ENCODE assay signal across 25 cellular contexts in genomic region chr14:71521238-71521637, GRCh38.
DNase-seq lines count a peak whose midpoint lies in the region; ATAC-seq, FAIRE-seq and TF ChIP-seq lines count a peak whose summit lies in the region.
"Had no signal": no experiment of that assay in that cellular context is flagged by ENCODE, and none has a peak within 500 bp of the region (broad histone marks: within the 10 kb centered on the region; RNA-seq: fewer than 3 reads in every experiment).

No MANE protein-coding gene starts in this region.

- H3K9me2 ChIP-seq in PC-3 (replicated peaks; ENCODE audit: low read length), result no peaks in the 10 kb centered on the region

- H3K27me3 ChIP-seq in PC-3 (ENCODE audit: low read length) (no peaks in the 10 kb centered on the region), keratinocyte (ENCODE audit: control insufficient read depth, extremely low read depth, insufficient read depth, low read length) (no peaks in the 10 kb centered on the region), uterus (no peaks in the 10 kb centered on the region), lower lobe of right lung (ENCODE audit: low read depth) (no peaks in the 10 kb centered on the region)
- H3K27me3 ChIP-seq: gastrocnemius medialis had no signal

- no peaks in the 10 kb centered on the region for H4K20me1 ChIP-seq in PC-3 (ENCODE audit: low read length)
- H4K20me1 ChIP-seq in keratinocyte (ENCODE audit: control insufficient read depth, extremely low read depth, insufficient read depth, low read length), result peaks cover 3% of the 10 kb centered on the region

- peaks cover 17% of the 10 kb centered on the region for H3K4me1 Mint-ChIP-seq in progenitor cell of endocrine pancreas (ENCODE audit: low read depth)

- TF ChIP-seq CTCF in PC-3 (conservative IDR thresholded peaks at IDR 0.05; ENCODE audit: low read depth, low read length), result no peak
- no peak for TF ChIP-seq CTCF in keratinocyte (optimal IDR thresholded peaks at IDR 0.05 in 1 of 3, IDR thresholded peaks at IDR 0.05 in 1 of 3, conservative IDR thresholded peaks at IDR 0.05 in 1 of 3; ENCODE audit: extremely low read depth in 1 of 3, insufficient read depth in 2 of 3, low read length in 3 of 3)
- no peak for TF ChIP-seq CTCF in progenitor cell of endocrine pancreas (IDR thresholded peaks at IDR 0.05; ENCODE audit: unreplicated experiment)
- TF ChIP-seq CTCF in uterus (IDR thresholded peaks at IDR 0.05), result no peak
- TF ChIP-seq CTCF in lower lobe of right lung (IDR thresholded peaks at IDR 0.05), result no peak

- no peak for TF ChIP-seq POLR2A in uterus (IDR thresholded peaks at IDR 0.05)
- TF ChIP-seq POLR2A in H54 (IDR thresholded peaks at IDR 0.05; ENCODE audit: low read depth, low read length), result no peak

- H3K4me2 ChIP-seq in PC-3 (ENCODE audit: low read length) (no peak overlapping the region; the same call in 1 of the 2 replicates), keratinocyte (ENCODE audit: control insufficient read depth, extremely low read depth, insufficient read depth, low read depth, low read length) (no peak overlapping the region)

- BruUV-seq in PC-3 (replicated peaks; lab: Mats Ljungman, UMichigan), result no TSS peak

- DNase-seq in HT-29 (ENCODE audit: low spot score) (peak; percentile 23), PC-3 (peak; percentile 23), keratinocyte (ENCODE audit: low read depth, low spot score) (no peak), progenitor cell of endocrine pancreas (ENCODE audit: low spot score, unreplicated experiment) (no peak), uterus (no peak), lower lobe of right lung (no peak), H54 (ENCODE audit: insufficient read length, low spot score) (no peak)
- DNase-seq: activated CD4-positive, alpha-beta T cell treated with anti-CD3 and anti-CD28 coated beads for 48 hours; activated CD8-positive, alpha-beta memory T cell treated with anti-CD3 and anti-CD28 coated beads for 24 hours; activated gamma-delta T cell; CD4-positive, CD25-positive, alpha-beta regulatory T cell; EL; gastrocnemius medialis; MM.1S; NCI-H524; SHP77 treated with DMSO at 0.1 percent for 48 hours; stimulated activated CD4-positive, alpha-beta T cell treated with anti-CD3 and anti-CD28 coated beads, Interleukin-4, amount 100 ng/mL, for 1 hour; substantia nigra had no signal

- no peak overlapping the region for H3K9ac ChIP-seq in PC-3 (ENCODE audit: low read length)
- H3K9ac ChIP-seq in keratinocyte (ENCODE audit: control insufficient read depth, extremely low read depth, insufficient read depth, low read length), result no peak overlapping the region

- H3K9me3 ChIP-seq in PC-3 (ENCODE audit: low read length) (no peaks in the 10 kb centered on the region), keratinocyte (ENCODE audit: control insufficient read depth, low read depth, low read length) (no peaks in the 10 kb centered on the region), uterus (no peaks in the 10 kb centered on the region), lower lobe of right lung (no peaks in the 10 kb centered on the region)
- H3K9me3 ChIP-seq: gastrocnemius medialis had no signal

- FAIRE-seq in keratinocyte (lab: Jason Lieb, UNC) (peak; percentile 13), H54 (lab: Jason Lieb, UNC) (no peak)
- FAIRE-seq: GM12878, H1 had no signal

- H3K4me3 Mint-ChIP-seq in progenitor cell of endocrine pancreas (ENCODE audit: low read depth), result no peak overlapping the region
- H3K4me3 Mint-ChIP-seq: CD4-positive, CD25-positive, alpha-beta regulatory T cell; natural killer cell treated with Interleukin-12 subunit alpha and Interleukin-12 subunit beta and Interleukin-15 and Interleukin-18, amount 100 ng/mL, for 72 hours; stimulated activated memory B cell treated with anti-CD40 and anti-IgM and Interleukin-4, amounts not matched to agents 10 μg/mL and 1 μg/mL and 100 μg/mL, for 72 hours had no signal

- dilution Hi-C loops in keratinocyte (cut with MboI; ENCODE audit: extremely low pct_ligation_motif_present, low sequenced_read_pairs), result no loop called here

- peaks cover 10% of the 10 kb centered on the region for H3K4me1 ChIP-seq in PC-3 (ENCODE audit: insufficient read depth, low read length)
- H3K4me1 ChIP-seq in keratinocyte (ENCODE audit: control insufficient read depth, extremely low read depth, insufficient read depth, low read length), result no peaks in the 10 kb centered on the region
- no peaks in the 10 kb centered on the region for H3K4me1 ChIP-seq in uterus
- H3K4me1 ChIP-seq in lower lobe of right lung, result no peaks in the 10 kb centered on the region
- H3K4me1 ChIP-seq: gastrocnemius medialis had no signal

- intact Hi-C loops in PC-3 (cut with micrococcal nuclease) (no loop called here), uterus (cut with DNase I; ENCODE audit: low total_unique reads) (no loop called here), lower lobe of right lung (cut with DNase I) (no loop called here)

- H3K4me3 ChIP-seq in PC-3 (ENCODE audit: low read length) (no peak overlapping the region), keratinocyte (ENCODE audit: control insufficient read depth in 2 of 3, extremely low read depth in 1 of 3, insufficient read depth in 2 of 3, low read depth in 1 of 3, low read length in 3 of 3) (no peak overlapping the region), uterus (no peak overlapping the region), lower lobe of right lung (no peak overlapping the region)
- H3K4me3 ChIP-seq: gastrocnemius medialis, GM12878 had no signal

- H3K27ac Mint-ChIP-seq in progenitor cell of endocrine pancreas, result peak overlapping the region; percentile 19
- H3K27ac Mint-ChIP-seq: CD4-positive, CD25-positive, alpha-beta regulatory T cell; natural killer cell treated with Interleukin-12 subunit alpha and Interleukin-12 subunit beta and Interleukin-15 and Interleukin-18, amount 100 ng/mL, for 72 hours had no signal

- H3K36me3 Mint-ChIP-seq in progenitor cell of endocrine pancreas (ENCODE audit: insufficient read depth), result peaks cover 8% of the 10 kb centered on the region

- H3K36me3 ChIP-seq in PC-3 (ENCODE audit: low read depth, low read length) (no peaks in the 10 kb centered on the region; the same call in none of the 2 replicates), keratinocyte (ENCODE audit: control insufficient read depth in 2 of 2, extremely low read depth in 1 of 2, insufficient read depth in 2 of 2, low read length in 2 of 2) (no peaks in the 10 kb centered on the region), uterus (no peaks in the 10 kb centered on the region), lower lobe of right lung (no peaks in the 10 kb centered on the region)
- H3K36me3 ChIP-seq: gastrocnemius medialis had no signal

- no peaks in the 10 kb centered on the region for H3F3A ChIP-seq in PC-3 (ENCODE audit: low read length, unreplicated experiment)

- 0 out of 2 replicates have a peak, but pooled peaks cover 29% of the 10 kb centered on the region for H3K79me2 ChIP-seq in PC-3 (ENCODE audit: low read length)
- H3K79me2 ChIP-seq in keratinocyte (ENCODE audit: control insufficient read depth, insufficient read depth, low read length), result peaks cover 2% of the 10 kb centered on the region

- H3K27me3 Mint-ChIP-seq in progenitor cell of endocrine pancreas, result no peaks in the 10 kb centered on the region
- H3K27me3 Mint-ChIP-seq: CD4-positive, CD25-positive, alpha-beta regulatory T cell; natural killer cell treated with Interleukin-12 subunit alpha and Interleukin-12 subunit beta and Interleukin-15 and Interleukin-18, amount 100 ng/mL, for 72 hours; stimulated activated memory B cell treated with anti-CD40 and anti-IgM and Interleukin-4, amounts not matched to agents 10 μg/mL and 1 μg/mL and 100 μg/mL, for 72 hours had no signal

- H3K9me1 ChIP-seq in keratinocyte (ENCODE audit: control insufficient read depth, extremely low read depth, insufficient read depth, low read length), result no peaks in the 10 kb centered on the region

- CTCF ChIA-PET in PC-3 (lab: Charles Lee), result no interaction called here

- ATAC-seq in PC-3 (peak; percentile 51), lower lobe of right lung (no peak), GM19455 (IDR thresholded peaks at IDR 0.05; ENCODE audit: unreplicated experiment) (no peak)
- ATAC-seq: gastrocnemius medialis; GM12878; natural killer cell treated with Interleukin-12 subunit alpha and Interleukin-12 subunit beta and Interleukin-15 and Interleukin-18, amount 100 ng/mL, for 72 hours; Panc1; stimulated activated memory B cell treated with anti-CD40 and anti-IgM and Interleukin-4, amounts not matched to agents 10 μg/mL and 1 μg/mL and 100 μg/mL, for 72 hours had no signal

- H2AFZ ChIP-seq in PC-3 (ENCODE audit: low read length) (no peak overlapping the region), keratinocyte (ENCODE audit: control insufficient read depth, low read length) (no peak overlapping the region)

- peaks cover 2% of the 10 kb centered on the region for H3K9me3 Mint-ChIP-seq in progenitor cell of endocrine pancreas (ENCODE audit: low read depth)
- H3K9me3 Mint-ChIP-seq: CD4-positive, CD25-positive, alpha-beta regulatory T cell; natural killer cell treated with Interleukin-12 subunit alpha and Interleukin-12 subunit beta and Interleukin-15 and Interleukin-18, amount 100 ng/mL, for 72 hours; stimulated activated memory B cell treated with anti-CD40 and anti-IgM and Interleukin-4, amounts not matched to agents 10 μg/mL and 1 μg/mL and 100 μg/mL, for 72 hours had no signal

- POLR2A ChIA-PET in PC-3 (lab: Charles Lee; ENCODE audit: unreplicated experiment), result no interaction called here

- H3K27ac ChIP-seq in PC-3 (ENCODE audit: low read length) (no peak overlapping the region), keratinocyte (ENCODE audit: control insufficient read depth, insufficient read depth, low read length) (no peak overlapping the region), uterus (no peak overlapping the region), lower lobe of right lung (no peak overlapping the region)
- H3K27ac ChIP-seq: gastrocnemius medialis, VCaP had no signal

Comparison
In these comparisons a context has a peak if more than half of its experiments do, and no peak if none do; other contexts are left out.
1. DNase-seq: peak in HT-29 (single experiment) and PC-3 (single experiment); none in keratinocyte (single experiment), progenitor cell of endocrine pancreas (single experiment), uterus (0 of 2), lower lobe of right lung (single experiment) and H54 (single experiment).